Comparison of ENCODE assay signal across 8 cellular contexts in genomic region chr2:84940088-84940470, GRCh38. TPM values are rescaled to one million over a fixed set of nuclear protein-coding genes. Genes with fewer than 3 reads are reported as not detected.
DNase-seq lines count a peak whose midpoint lies in the region; ATAC-seq and TF ChIP-seq lines count a peak whose summit lies in the region.

No MANE protein-coding gene starts in this region.

- DNase-seq in RPMI8226 (peak; percentile 45), natural killer cell (no peak), NCI-H526 (lab: John Stamatoyannopoulos, UW) (no peak), H7 (no peak), SKM-1 (lab: John Stamatoyannopoulos, UW; ENCODE audit: unreplicated experiment) (no peak), WERI-Rb-1 (no peak)

- TF ChIP-seq CTCF in natural killer cell (IDR thresholded peaks at IDR 0.05) (no peak), WERI-Rb-1 (IDR thresholded peaks at IDR 0.05; ENCODE audit: low read depth, low read length) (no peak)

- intact Hi-C loops in natural killer cell (cut with micrococcal nuclease): no loop called here

- H3K4me3 ChIP-seq in H7 (ENCODE audit: insufficient read depth, low read depth, low read length) (no peak overlapping the region), WERI-Rb-1 (ENCODE audit: low read depth, low read length) (no peak overlapping the region)

- no peaks in the 10 kb centered on the region for H3K27me3 Mint-ChIP-seq in natural killer cell (ENCODE audit: low read depth in 2 of 2)

- H3K27me3 ChIP-seq in H7 (ENCODE audit: control insufficient read depth, insufficient read depth, low read length) (no peaks in the 10 kb centered on the region), WERI-Rb-1 (ENCODE audit: insufficient read depth, low read depth, severe bottlenecking) (no peaks in the 10 kb centered on the region)

- H3K36me3 Mint-ChIP-seq in natural killer cell: no peaks in the 10 kb centered on the region

- ATAC-seq in GM18868 (IDR thresholded peaks at IDR 0.05; ENCODE audit: unreplicated experiment): peak; percentile 2
- peak; percentile 10 for ATAC-seq in HG02610 (IDR thresholded peaks at IDR 0.05; ENCODE audit: unreplicated experiment)
- ATAC-seq in natural killer cell: no peak

- no peak overlapping the region for H3K27ac ChIP-seq in WERI-Rb-1

- peak overlapping the region; percentile 81 for H3K4me3 Mint-ChIP-seq in natural killer cell

- no peaks in the 10 kb centered on the region for H3K9me3 Mint-ChIP-seq in natural killer cell

- H3K27ac Mint-ChIP-seq in natural killer cell: peak overlapping the region; percentile 93 to 98

- peaks cover 17 to 18% of the 10 kb centered on the region in 2 donors for H3K4me1 Mint-ChIP-seq in natural killer cell

- no peaks in the 10 kb centered on the region for H3K9me3 ChIP-seq in WERI-Rb-1 (ENCODE audit: severe bottlenecking)

- H3K36me3 ChIP-seq in H7 (replicated peaks; ENCODE audit: control insufficient read depth, insufficient read depth, low read length) (no peaks in the 10 kb centered on the region), WERI-Rb-1 (no peaks in the 10 kb centered on the region)

RNA-seq across cellular contexts. Expression of gene KCMF1, which starts 30.9 kb away (rescaled TPM):
- 10 to 100 TPM; 70.8 to 81.4 (median 77.1) TPM for total RNA-seq in natural killer cell
- total RNA-seq in H7 (2014; rRNA removed; shearing (Covaris generic)): 108 and 138 TPM in 2 replicates

RNA-seq across cellular contexts. Expression of gene TMSB10, which starts 34.6 kb away (rescaled TPM):
- total RNA-seq in natural killer cell: 1,000 to 10,000 TPM; 1,247 to 1,683 (median 1,557) TPM
- 1,705 and 2,421 TPM in 2 replicates for total RNA-seq in H7 (2014; rRNA removed; shearing (Covaris generic))

RNA-seq across cellular contexts. Expression of gene TRABD2A, which starts 59.2 kb away (rescaled TPM):
- 1 to 10 TPM; 1.4 to 6.3 (median 6.3) TPM for total RNA-seq in natural killer cell
- total RNA-seq in H7 (2014; rRNA removed; shearing (Covaris generic)): 4.2 and 7.6 TPM in 2 replicates

Comparison
In these comparisons a context has a peak if more than half of its experiments do, and no peak if none do; other contexts are left out.
1. ATAC-seq: peak in GM18868 (single experiment) and HG02610 (single experiment); none in natural killer cell (0 of 3).